Comparison of ENCODE assay signal across 9 cellular contexts in the genomic region with DNA sequence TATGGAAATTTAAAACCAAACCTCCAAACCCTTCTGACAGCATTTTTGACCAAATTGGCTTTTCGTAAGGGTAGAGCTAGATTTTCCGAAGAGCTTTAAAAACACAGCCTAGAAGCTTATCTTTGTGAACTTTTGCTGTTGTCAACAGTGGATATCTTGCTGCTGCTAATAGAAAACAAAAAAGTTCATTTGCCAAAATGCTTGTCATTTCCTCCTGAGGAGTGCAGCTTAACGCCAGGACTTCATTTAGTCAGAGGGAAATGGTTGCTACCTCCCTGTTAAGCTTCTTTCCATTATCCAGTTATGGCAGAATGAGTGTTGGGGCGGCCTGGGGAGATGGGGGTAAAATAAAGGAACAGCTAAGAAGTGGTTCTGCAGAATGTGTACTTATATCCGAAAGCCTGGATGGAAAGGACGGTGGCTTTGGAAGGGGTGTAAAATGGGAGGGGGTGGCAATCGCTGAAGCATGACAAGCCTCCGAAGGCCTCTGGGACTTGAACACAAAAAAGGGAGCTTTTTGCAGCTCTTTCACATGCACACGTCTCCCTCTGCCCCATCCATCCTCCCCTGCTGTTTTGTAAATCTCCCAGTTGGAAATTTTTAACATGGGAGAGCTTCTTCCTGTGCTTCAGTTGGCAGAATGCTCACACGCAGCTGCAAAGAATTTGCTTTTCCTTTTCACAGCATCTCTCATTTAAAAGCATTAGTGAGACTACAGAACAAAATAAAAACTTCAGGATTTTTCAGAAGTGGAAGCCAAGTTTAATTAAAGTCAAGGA. TPM values are rescaled to one million over a fixed set of nuclear protein-coding genes. Genes with fewer than 3 reads are reported as not detected.
DNase-seq lines count a peak whose midpoint lies in the region; ATAC-seq, FAIRE-seq and TF ChIP-seq lines count a peak whose summit lies in the region.
"Had no signal": no experiment of that assay in that cellular context is flagged by ENCODE, and none has a peak within 500 bp of the region (broad histone marks: within the 10 kb centered on the region; RNA-seq: fewer than 3 reads in every experiment).

No MANE protein-coding gene starts in this region.

- 7% methylated on average over 10 of the region's 10 CpGs; no CpG with 5 or more reads in 1 of the 2 experiments for WGBS in H1 (ENCODE audit: extremely low coverage in 1 of 2, insufficient coverage in 1 of 2, insufficient read length in 1 of 2, insufficient replicate concordance in 2 of 2, low coverage in 1 of 2, low lambda C conversion rate in 2 of 2, missing lambda C conversion rate in 1 of 2), 2 experiments

- H3K4me1 ChIP-seq in H1 (replicated peaks in 1 of 4; ENCODE audit: control insufficient read depth in 3 of 4, insufficient read depth in 4 of 4, low read length in 3 of 4) = peaks cover 28 to 57% (median 46%) of the 10 kb centered on the region in 4 experiments

- no peak overlapping the region for H3K9ac ChIP-seq in H1 (replicated peaks in 1 of 4; ENCODE audit: extremely low read depth in 1 of 4, low read depth in 3 of 4, low read length in 3 of 4)

- H4K20me1 ChIP-seq in H1 (replicated peaks in 1 of 2; ENCODE audit: control insufficient read depth in 1 of 2, insufficient read depth in 2 of 2, low read length in 2 of 2) = peaks cover 45 to 56% of the 10 kb centered on the region in 2 experiments

- no peak overlapping the region for H4K8ac ChIP-seq in H1 (ENCODE audit: extremely low read depth, insufficient read depth, low read length)

- no peaks in the 10 kb centered on the region for H3K9me3 Mint-ChIP-seq in memory B cell

- no peak overlapping the region; the same call in 1 of the 2 replicates for H3K27ac ChIP-seq in H1 (ENCODE audit: low read depth, low read length)

- TF ChIP-seq POLR2A in H1 (IDR thresholded peaks at IDR 0.05; ENCODE audit: control extremely low read depth in 1 of 2, low read depth in 2 of 2, low read length in 2 of 2) = no peak; a peak in 1 of 3 replicates

- H3K18ac ChIP-seq in H1 (ENCODE audit: extremely low read depth, low read length) = no peak overlapping the region

- DNase-seq in NCI-H345 (lab: John Stamatoyannopoulos, UW) (peak; percentile 26), NCI-H345 treated with DMSO at 0.1 percent for 48 hours (lab: John Stamatoyannopoulos, UW; ENCODE audit: unreplicated experiment) (no peak), H1 (ENCODE audit: low read depth in 1 of 2, low spot score in 2 of 2) (peak in 1 of 2 experiments; percentile 70), memory B cell (ENCODE audit: low spot score in 2 of 2) (no peak), superior temporal gyrus (ENCODE audit: extremely low spot score) (peak; percentile 80), NCI-H2227 (lab: John Stamatoyannopoulos, UW; ENCODE audit: unreplicated experiment) (no peak)
- DNase-seq in activated naive CD4-positive, alpha-beta T cell (lab: John Stamatoyannopoulos, UW) = no peak
- DNase-seq: T-helper 17 cell had no signal

- H3K9me3 ChIP-seq in H1 (ENCODE audit: insufficient read depth in 2 of 2, low read depth in 1 of 2, low read length in 1 of 2) = no peaks in the 10 kb centered on the region

- CTCF ChIA-PET in H1 (lab: Charles Lee; ENCODE audit: partially characterized antibody) = interaction anchor here (0.9 to 1.5 kb wide), 2 partner anchors 10 to 121 kb away, joined by 3 to 4 read pairs; no protein-coding TSS in a partner anchor

- H3K27me3 Mint-ChIP-seq in memory B cell = no peaks in the 10 kb centered on the region
- H3K27me3 Mint-ChIP-seq: T-helper 17 cell had no signal

- peak overlapping the region; percentile 4 to 47 (median 12); a peak in 4 of 8 replicates for H3K4me3 ChIP-seq in H1 (ENCODE audit: extremely low read depth in 1 of 4, insufficient read depth in 2 of 4, low read depth in 3 of 4, low read length in 4 of 4)

- H3K4me3 Mint-ChIP-seq in memory B cell = no peak overlapping the region
- H3K4me3 Mint-ChIP-seq: T-helper 17 cell had no signal

- no peak overlapping the region for H3K14ac ChIP-seq in H1 (ENCODE audit: insufficient read length)

- peaks cover 70% of the 10 kb centered on the region for H3K4me1 Mint-ChIP-seq in memory B cell

- FAIRE-seq in H1 (lab: Jason Lieb, UNC) = peak; percentile 52

- peak in 1 of 2 experiments; percentile 3; a peak in 1 of 4 replicates for TF ChIP-seq RAD21 in H1 (IDR thresholded peaks at IDR 0.05 in 1 of 2, conservative IDR thresholded peaks at IDR 0.05 in 1 of 2; ENCODE audit: low read depth in 2 of 2, low read length in 2 of 2)

- no peaks in the 10 kb centered on the region for H3K27me3 ChIP-seq in H1 (replicated peaks in 1 of 4; ENCODE audit: control insufficient read depth in 3 of 4, extremely low read depth in 1 of 4, insufficient read depth in 3 of 4, low read length in 3 of 4)

- H4K5ac ChIP-seq in H1 (ENCODE audit: insufficient read length, low read depth, low read length) = no peak overlapping the region

- H3K56ac ChIP-seq in H1 (replicated peaks; ENCODE audit: insufficient read length, low read depth, low read length) = no peak overlapping the region

- peaks cover 0 to under 1% (median 0%) of the 10 kb centered on the region in 4 experiments; a peak in 2 of 8 replicates for H3K36me3 ChIP-seq in H1 (ENCODE audit: control insufficient read depth in 2 of 4, insufficient read depth in 4 of 4, low read length in 3 of 4)

- H3K23ac ChIP-seq in H1 (ENCODE audit: insufficient read length) = no peak overlapping the region

- no peak for TF ChIP-seq CTCF in H1 (IDR thresholded peaks at IDR 0.05; ENCODE audit: control extremely low read depth in 1 of 3, insufficient read depth in 1 of 3, low read depth in 1 of 3, low read length in 3 of 3)

- no peak overlapping the region for H2AFZ ChIP-seq in H1 (ENCODE audit: low read length)

- peaks cover 86 to 99% of the 10 kb centered on the region in 2 experiments for H3K79me2 ChIP-seq in H1 (ENCODE audit: control insufficient read depth in 1 of 2, insufficient read depth in 2 of 2, low read length in 2 of 2)

- no peak overlapping the region; the same call in 1 of the 2 replicates for H2AK5ac ChIP-seq in H1 (ENCODE audit: low read depth, low read length)

- H3K79me1 ChIP-seq in H1 (ENCODE audit: low read depth, low read length) = peaks cover 10% of the 10 kb centered on the region; the same call in 1 of the 2 replicates

- no peak overlapping the region for H2BK15ac ChIP-seq in H1 (ENCODE audit: low read length)

- H3K23me2 ChIP-seq in H1 (ENCODE audit: low read depth, low read length) = no peaks in the 10 kb centered on the region; the same call in 1 of the 2 replicates

- no peak overlapping the region for H4K91ac ChIP-seq in H1 (replicated peaks; ENCODE audit: insufficient read length, low read length)

- POLR2A ChIA-PET in H1 (lab: Charles Lee; ENCODE audit: partially characterized antibody) = interaction anchor here (0.8 to 1.8 kb wide), 11 partner anchors 10 to 251 kb away, joined by 3 to 6 read pairs (median 3); no protein-coding TSS in a partner anchor

- peak overlapping the region; percentile 65 to 74 for H3K4me2 ChIP-seq in H1 (ENCODE audit: insufficient read depth in 1 of 2, low read depth in 2 of 2, low read length in 2 of 2)

- ATAC-seq in memory B cell (ENCODE audit: low read depth) (no peak), GM18511 (IDR thresholded peaks at IDR 0.05; ENCODE audit: unreplicated experiment) (no peak)
- ATAC-seq: T-helper 17 cell had no signal

- no peak overlapping the region for H2BK120ac ChIP-seq in H1 (replicated peaks; ENCODE audit: low read depth, low read length)

- H3K27ac Mint-ChIP-seq in memory B cell = peak overlapping the region; percentile 11
- H3K27ac Mint-ChIP-seq: T-helper 17 cell had no signal

- peak overlapping the region; percentile 10 for H3K4ac ChIP-seq in H1 (replicated peaks; ENCODE audit: insufficient read length, low read depth, low read length)

- H3K36me3 Mint-ChIP-seq in memory B cell = no peaks in the 10 kb centered on the region

- peak in 1 of 2 experiments; percentile 9; a peak in 1 of 3 replicates for TF ChIP-seq EP300 in H1 (IDR thresholded peaks at IDR 0.05; ENCODE audit: borderline replicate concordance in 1 of 2, low read depth in 2 of 2, low read length in 2 of 2)

- H2BK12ac ChIP-seq in H1 (ENCODE audit: low read depth, low read length) = no peak overlapping the region

- H2BK5ac ChIP-seq in H1 (ENCODE audit: low read depth, low read length) = peak overlapping the region; percentile 89; the same call in 1 of the 2 replicates

- H2BK20ac ChIP-seq in H1 (ENCODE audit: low read length) = no peak overlapping the region

TF ChIP-seq in H1, 55 proteins besides CTCF, POLR2A, EP300 and RAD21 (continues in another document):
- TF ChIP-seq ASH2L (IDR thresholded peaks at IDR 0.05; ENCODE audit: low read length) = peak; percentile 26
- TF ChIP-seq NANOG (IDR thresholded peaks at IDR 0.05; ENCODE audit: insufficient read depth, low read depth, low read length, poor library complexity, severe bottlenecking) = peak; percentile 90
- no peak for TF ChIP-seq CEBPB (IDR thresholded peaks at IDR 0.05; ENCODE audit: low read depth, low read length)
- peak; percentile 23; the same call in 1 of the 2 replicates for TF ChIP-seq EGR1 (IDR thresholded peaks at IDR 0.05; ENCODE audit: borderline replicate concordance, low read depth, low read length)
- peak; percentile 8 for TF ChIP-seq TAF7 (optimal IDR thresholded peaks at IDR 0.05; ENCODE audit: borderline replicate concordance, low read depth, low read length)
- 0 out of 2 replicates have a peak, but pooled peaks have one; percentile 62 for TF ChIP-seq TCF12 (IDR thresholded peaks at IDR 0.05; ENCODE audit: low read depth, low read length)
- peak; percentile 84 to 86; a peak in 3 of 4 replicates for TF ChIP-seq HDAC2 (IDR thresholded peaks at IDR 0.05; ENCODE audit: borderline replicate concordance in 1 of 2, low read depth in 2 of 2, low read length in 2 of 2)

RNA-seq across cellular contexts. Expression of a gene that starts 22.4 kb away (rescaled TPM):
- 237 and 239 TPM in 2 replicates for total RNA-seq in H1 (2021; fragmentation: NEBNext Ultra II Directional; extraction: Animal tissue kit (Norgen Biotek cat#: 25700))
- polyA plus RNA-seq in H1 (2011; rRNA removed) = 60.1 and 75.5 TPM in 2 replicates
- 100 TPM for polyA plus RNA-seq in H1 (2011; cell fraction: cytosol; rRNA removed)
- 111 TPM for polyA plus RNA-seq in H1 (2011; cell fraction: nucleus; rRNA removed)
- 103 to 131 TPM (median 115 TPM) in 4 replicates for polyA plus RNA-seq in H1 (2012, experiment 1 of 2)
- polyA plus RNA-seq in H1 (2012, experiment 2 of 2) = 14.2 TPM
- polyA plus RNA-seq in H1 (2013, experiment 1 of 2) = 237 TPM
- 255 TPM for polyA plus RNA-seq in H1 (2013, experiment 2 of 2)
- polyA minus RNA-seq in H1 (2011; rRNA and poly(A)+ RNA removed) = 153 and 170 TPM in 2 replicates
- 113 TPM for polyA minus RNA-seq in H1 (2011; cell fraction: cytosol; rRNA and poly(A)+ RNA removed)
- polyA minus RNA-seq in H1 (2011; cell fraction: nucleus; rRNA and poly(A)+ RNA removed) = 104 TPM

Comparison
In these comparisons a context has a peak if more than half of its experiments do, and no peak if none do; other contexts are left out.
1. DNase-seq: peak in NCI-H345 (single experiment) and superior temporal gyrus (single experiment); none in NCI-H345 treated with DMSO at 0.1 percent for 48 hours (single experiment), memory B cell (0 of 2), activated naive CD4-positive, alpha-beta T cell (0 of 4) and NCI-H2227 (single experiment).